In genomic region chr1:163315773-163316374, GRCh38 we compare ENCODE assay signal across 8 cellular contexts. TPM values are rescaled to one million over a fixed set of nuclear protein-coding genes. Genes with fewer than 3 reads are reported as not detected.
A peak's percentile ranks its signal among the peaks of the same experiment; 100 is the strongest.
DNase-seq lines count a peak whose midpoint lies in the region; ATAC-seq and FAIRE-seq lines count a peak whose summit lies in the region.

No MANE protein-coding gene starts in this region.

- H3K36me3 Mint-ChIP-seq in activated CD4-positive, alpha-beta memory T cell treated with anti-CD3 and anti-CD28 coated beads, Interleukin-2, amount 10 ng/mL, durations not matched to agents 7 days and 5 days (ENCODE audit: low read depth): peaks cover 7% of the 10 kb centered on the region

- H3K27me3 Mint-ChIP-seq in activated CD4-positive, alpha-beta memory T cell treated with anti-CD3 and anti-CD28 coated beads, Interleukin-2, amount 10 ng/mL, durations not matched to agents 7 days and 5 days: no peaks in the 10 kb centered on the region

- H3K27ac Mint-ChIP-seq in activated CD4-positive, alpha-beta memory T cell treated with anti-CD3 and anti-CD28 coated beads, Interleukin-2, amount 10 ng/mL, durations not matched to agents 7 days and 5 days: no peak overlapping the region

- no peaks in the 10 kb centered on the region for H3K9me3 Mint-ChIP-seq in activated CD4-positive, alpha-beta memory T cell treated with anti-CD3 and anti-CD28 coated beads, Interleukin-2, amount 10 ng/mL, durations not matched to agents 7 days and 5 days

- H3K4me3 Mint-ChIP-seq in activated CD4-positive, alpha-beta memory T cell treated with anti-CD3 and anti-CD28 coated beads, Interleukin-2, amount 10 ng/mL, durations not matched to agents 7 days and 5 days: no peak overlapping the region

- FAIRE-seq in A204.1 (lab: Jason Lieb, UNC): peak; percentile 98
- FAIRE-seq in frontal cortex (lab: Jason Lieb, UNC): peak; percentile 93

- DNase-seq in GM03348 (ENCODE audit: low spot score): peak; percentile 27
- peak; percentile 16 for DNase-seq in NCI-H2171 (lab: John Stamatoyannopoulos, UW)
- peak; percentile 41 for DNase-seq in activated CD4-positive, alpha-beta memory T cell treated with anti-CD3 and anti-CD28 coated beads, Interleukin-2, amount 10 ng/mL, durations not matched to agents 7 days and 5 days
- DNase-seq in frontal cortex (ENCODE audit: low spot score in 2 of 2): peak in 1 of 2 donors; percentile 10
- peak; percentile 33 for DNase-seq in smooth muscle cell of the brain vasculature (ENCODE audit: low read depth, low spot score)
- no peak for DNase-seq in NK-92 (lab: John Stamatoyannopoulos, UW; ENCODE audit: unreplicated experiment)

- no peak for ATAC-seq in GM21390 (IDR thresholded peaks at IDR 0.05; ENCODE audit: unreplicated experiment)

- H3K4me1 Mint-ChIP-seq in activated CD4-positive, alpha-beta memory T cell treated with anti-CD3 and anti-CD28 coated beads, Interleukin-2, amount 10 ng/mL, durations not matched to agents 7 days and 5 days: peaks cover 9% of the 10 kb centered on the region

- CTCF ChIA-PET in activated CD4-positive, alpha-beta memory T cell treated with anti-CD3 and anti-CD28 coated beads, Interleukin-2, amount 10 ng/mL, durations not matched to agents 7 days and 5 days (lab: Charles Lee): interaction anchor here (0.7 to 3.8 kb wide), 19 partner anchors 10 to 702 kb away, joined by 3 to 31 read pairs (median 6); partner anchors contain the start of gene RGS4

- POLR2A ChIA-PET in activated CD4-positive, alpha-beta memory T cell treated with anti-CD3 and anti-CD28 coated beads, Interleukin-2, amount 10 ng/mL, durations not matched to agents 7 days and 5 days (lab: Charles Lee): no interaction called here

RNA-seq across cellular contexts. Expression of gene NUF2, which starts 5.9 kb away (rescaled TPM):
- 10 to 100 TPM; 69.1 to 69.9 TPM for total RNA-seq in activated CD4-positive, alpha-beta memory T cell treated with anti-CD3 and anti-CD28 coated beads, Interleukin-2, amount 10 ng/mL, durations not matched to agents 7 days and 5 days
- total RNA-seq in frontal cortex: 3.3 TPM

Comparison
In these comparisons a context has a peak if more than half of its experiments do, and no peak if none do; other contexts are left out.
1. RNA of gene NUF2, which starts 5.9 kb away (total RNA-seq): 69.1 to 69.9 TPM in activated CD4-positive, alpha-beta memory T cell treated with anti-CD3 and anti-CD28 coated beads, Interleukin-2, amount 10 ng/mL, durations not matched to agents 7 days and 5 days; 3.3 TPM in frontal cortex (single experiment); every median in the first group is over 10 times any median in the second.